ENCODE assay signal across 11 cellular contexts in genomic region chr17:77147357-77147801, GRCh38. TPM values are rescaled to one million over a fixed set of nuclear protein-coding genes. Genes with fewer than 3 reads are reported as not detected.
DNase-seq lines count a peak whose midpoint lies in the region; ATAC-seq and TF ChIP-seq lines count a peak whose summit lies in the region.
"Had no signal": no experiment of that assay in that cellular context is flagged by ENCODE, and none has a peak within 500 bp of the region (broad histone marks: within the 10 kb centered on the region; RNA-seq: fewer than 3 reads in every experiment).

No MANE protein-coding gene starts in this region.

- peaks cover 63% of the 10 kb centered on the region for H3K36me3 Mint-ChIP-seq in brain
- peaks cover 17% of the 10 kb centered on the region for H3K36me3 Mint-ChIP-seq in chondrocyte (ENCODE audit: low read depth)
- peaks cover 53% of the 10 kb centered on the region for H3K36me3 Mint-ChIP-seq in osteocyte (ENCODE audit: unreplicated experiment)

- H3K4me3 ChIP-seq in gastrocnemius medialis, result peak overlapping the region in 2 of 4 donors; percentile 69 to 85

- H3K36me3 ChIP-seq in gastrocnemius medialis, result peaks cover 0 to 53% of the 10 kb centered on the region in 2 donors

- no peak for TF ChIP-seq POLR2A in gastrocnemius medialis (IDR thresholded peaks at IDR 0.05)

- no peak for DNase-seq in gastrocnemius medialis
- DNase-seq in chondrocyte (ENCODE audit: low spot score), result no peak
- no peak for DNase-seq in SKM-1 treated with dmso at 0.1 percent for 144 hours (lab: John Stamatoyannopoulos, UW; ENCODE audit: unreplicated experiment)
- no peak for DNase-seq in DMS 273 treated with DMSO at 0.1 percent for 48 hours (lab: John Stamatoyannopoulos, UW)
- no peak for DNase-seq in osteocyte (ENCODE audit: extremely low spot score, unreplicated experiment)
- DNase-seq: erythroblast, NCI-H1417 treated with DMSO at 0.1 percent for 48 hours, retina had no signal

- no peak for TF ChIP-seq CTCF in brain (conservative IDR thresholded peaks at IDR 0.05)
- no peak for TF ChIP-seq CTCF in gastrocnemius medialis (IDR thresholded peaks at IDR 0.05 in 4 of 5, conservative IDR thresholded peaks at IDR 0.05 in 1 of 5)
- no peak for TF ChIP-seq CTCF in chondrocyte (IDR thresholded peaks at IDR 0.05)
- TF ChIP-seq CTCF in osteocyte (IDR thresholded peaks at IDR 0.05), result no peak

- H3K27me3 Mint-ChIP-seq in brain (no peaks in the 10 kb centered on the region), chondrocyte (ENCODE audit: low read depth) (no peaks in the 10 kb centered on the region), osteocyte (ENCODE audit: unreplicated experiment) (no peaks in the 10 kb centered on the region)

- intact Hi-C loops in gastrocnemius medialis (cut with DNase I; ENCODE audit: low total_unique reads), result no loop called here

- peak; percentile 55 for ATAC-seq in GM19025 (IDR thresholded peaks at IDR 0.05; ENCODE audit: low read depth, unreplicated experiment)
- peak; percentile 49 for ATAC-seq in HG02642 (IDR thresholded peaks at IDR 0.05; ENCODE audit: poor library complexity, unreplicated experiment)
- ATAC-seq in gastrocnemius medialis, result no peak

- H3K9me3 Mint-ChIP-seq in brain (no peaks in the 10 kb centered on the region), chondrocyte (ENCODE audit: low read depth) (no peaks in the 10 kb centered on the region), osteocyte (ENCODE audit: unreplicated experiment) (no peaks in the 10 kb centered on the region)

- in situ Hi-C loops in gastrocnemius medialis (cut with MboI; ENCODE audit: low sequenced_read_pairs in 4 of 4), result no loop called here

- H3K27ac Mint-ChIP-seq in brain, result peak overlapping the region in 3 of 5 experiments; percentile 0 to 35 (median 25)
- H3K27ac Mint-ChIP-seq in chondrocyte (ENCODE audit: unreplicated experiment), result no peak overlapping the region
- no peak overlapping the region for H3K27ac Mint-ChIP-seq in osteocyte (ENCODE audit: unreplicated experiment)

- H3K4me1 ChIP-seq in gastrocnemius medialis, result peaks cover 69 to 76% of the 10 kb centered on the region in 2 donors

- H3K4me3 Mint-ChIP-seq in brain (no peak overlapping the region), chondrocyte (ENCODE audit: unreplicated experiment) (no peak overlapping the region), osteocyte (ENCODE audit: unreplicated experiment) (no peak overlapping the region)

- H3K27me3 ChIP-seq in gastrocnemius medialis, result no peaks in the 10 kb centered on the region

- no peaks in the 10 kb centered on the region for H3K9me3 ChIP-seq in gastrocnemius medialis

- H3K27ac ChIP-seq in gastrocnemius medialis, result peak overlapping the region; percentile 92 to 96 (median 94)

- peaks cover 96% of the 10 kb centered on the region for H3K4me1 Mint-ChIP-seq in brain
- H3K4me1 Mint-ChIP-seq in chondrocyte (ENCODE audit: low read depth), result peaks cover 41% of the 10 kb centered on the region
- peaks cover 54% of the 10 kb centered on the region for H3K4me1 Mint-ChIP-seq in osteocyte (ENCODE audit: unreplicated experiment)

RNA-seq across cellular contexts. Expression of gene SEC14L1, which starts 6.6 kb away (rescaled TPM):
- 129 TPM for polyA plus RNA-seq in brain (ENCODE audit: insufficient read depth, low read depth, low replicate concordance)
- total RNA-seq in gastrocnemius medialis, result 10 to 100 TPM; 55.0 to 94.1 (median 73.7) TPM
- total RNA-seq in chondrocyte, result 47.1 to 60.0 TPM (median 51.8 TPM) in 3 replicates
- total RNA-seq in osteocyte, result 82.9 and 90.5 TPM in 2 replicates

Comparison
In these comparisons a context has a peak if more than half of its experiments do, and no peak if none do; other contexts are left out.
1. ATAC-seq: peak in GM19025 (single experiment) and HG02642 (single experiment); none in gastrocnemius medialis (0 of 2).
2. H3K27ac Mint-ChIP-seq: peak in brain (3 of 5); none in chondrocyte (single experiment) and osteocyte (single experiment).